ENCODE assay signal across 19 cellular contexts in the genomic region with DNA sequence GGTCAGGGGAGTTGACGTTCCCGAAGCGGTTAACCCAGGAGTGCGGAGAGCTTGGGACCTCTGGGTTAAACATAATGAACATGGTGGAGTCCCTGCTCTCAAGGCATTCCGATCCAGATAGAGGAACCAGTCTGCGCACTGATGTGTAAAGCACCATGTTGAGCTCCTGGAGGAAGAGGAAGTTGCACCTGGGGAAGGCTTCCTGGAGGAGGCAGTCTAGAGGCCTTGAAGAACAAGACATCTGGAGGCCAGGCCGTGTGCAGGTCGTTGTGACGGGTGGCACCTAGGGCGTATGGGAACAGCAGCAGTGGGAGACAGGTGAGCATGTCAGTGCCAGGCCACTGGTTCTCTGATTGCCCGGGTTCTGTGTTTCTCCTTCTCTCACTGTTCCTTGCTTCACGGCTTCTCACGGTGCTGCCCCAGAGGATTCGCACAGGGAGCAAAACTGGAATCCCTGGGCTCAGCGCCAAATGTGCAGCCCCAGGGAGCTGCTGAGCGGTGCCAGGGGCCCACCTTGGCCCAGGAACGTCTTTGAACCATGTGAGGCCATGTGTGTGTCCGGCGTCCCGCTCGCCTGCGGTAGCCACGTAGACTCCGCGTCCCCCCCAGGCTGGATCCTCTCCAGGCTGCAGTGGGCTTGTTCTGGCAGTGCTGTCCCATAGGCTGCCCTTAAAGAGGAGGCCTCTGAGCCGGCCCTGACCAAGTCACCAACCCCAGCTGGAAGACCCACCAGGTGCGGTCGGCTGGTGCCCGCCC.
DNase-seq lines count a peak whose midpoint lies in the region; ATAC-seq, FAIRE-seq and TF ChIP-seq lines count a peak whose summit lies in the region.
"Had no signal": no experiment of that assay in that cellular context is flagged by ENCODE, and none has a peak within 500 bp of the region (broad histone marks: within the 10 kb centered on the region; RNA-seq: fewer than 3 reads in every experiment).

No MANE protein-coding gene starts in this region.

- no peaks in the 10 kb centered on the region for H3K36me3 Mint-ChIP-seq in GM23338 (ENCODE audit: low read depth)
- H3K36me3 Mint-ChIP-seq: CD14-positive monocyte; CD4-positive, alpha-beta memory T cell had no signal

- H3K27ac Mint-ChIP-seq in GM23338: no peak overlapping the region
- H3K27ac Mint-ChIP-seq: CD14-positive monocyte; CD4-positive, alpha-beta memory T cell had no signal

- H4K8ac ChIP-seq in mesenchymal stem cell (ENCODE audit: low read length): no peak overlapping the region

- DNase-seq in GM23338 (ENCODE audit: low spot score): no peak
- DNase-seq in body of pancreas: peak; percentile 38 to 68 (median 55)
- DNase-seq in mesenchymal stem cell: no peak
- peak in 5 of 6 donors; percentile 26 to 75 (median 42) for DNase-seq in pancreas
- no peak for DNase-seq in activated gamma-delta T cell treated with Interleukin-2 at 50 U/mL for 16 hours
- no peak for DNase-seq in Right ventricle myocardium superior
- no peak for DNase-seq in NK-92 (lab: John Stamatoyannopoulos, UW; ENCODE audit: unreplicated experiment)
- DNase-seq: ACHN; AML-193; CD4-positive, alpha-beta memory T cell; DMS153; DMS79; HCEC 1CT had no signal

- TF ChIP-seq CTCF in GM23338 (conservative IDR thresholded peaks at IDR 0.05; ENCODE audit: low read depth in 2 of 2) (peak; percentile 9 to 30; a peak in 2 of 4 replicates), body of pancreas (IDR thresholded peaks at IDR 0.05) (no peak), pancreas (IDR thresholded peaks at IDR 0.05) (no peak)

- H3K14ac ChIP-seq in mesenchymal stem cell (ENCODE audit: low read length in 2 of 2): no peak overlapping the region

- H3K4me2 ChIP-seq in GM23338: no peak overlapping the region
- peak overlapping the region; percentile 12 for H3K4me2 ChIP-seq in mesenchymal stem cell (ENCODE audit: low read length, poor library complexity, severe bottlenecking)
- H3K4me2 ChIP-seq: BLaER1 had no signal

- H3K27me3 Mint-ChIP-seq in GM23338 (ENCODE audit: insufficient read depth, low read depth, poor library complexity): peaks cover 3% of the 10 kb centered on the region

- H3K4me3 Mint-ChIP-seq in GM23338: no peak overlapping the region
- H3K4me3 Mint-ChIP-seq: CD14-positive monocyte; CD4-positive, alpha-beta memory T cell had no signal

- no peaks in the 10 kb centered on the region for H3K9me3 ChIP-seq in body of pancreas
- no peaks in the 10 kb centered on the region for H3K9me3 ChIP-seq in mesenchymal stem cell (ENCODE audit: control insufficient read depth, low read length)
- H3K9me3 ChIP-seq in pancreas: no peaks in the 10 kb centered on the region

- no peak overlapping the region for H3K23ac ChIP-seq in mesenchymal stem cell (ENCODE audit: low read length in 2 of 2)

- no peaks in the 10 kb centered on the region for H3K79me1 ChIP-seq in mesenchymal stem cell (replicated peaks; ENCODE audit: low read length, poor library complexity, severe bottlenecking)

- peaks cover 7% of the 10 kb centered on the region for H3K4me1 Mint-ChIP-seq in GM23338
- H3K4me1 Mint-ChIP-seq: CD14-positive monocyte had no signal

- FAIRE-seq in pancreas (lab: Jason Lieb, UNC): no peak
- FAIRE-seq: A204.1, GM12878 had no signal

- 73 to 76% methylated on average over 18 to 29 of the region's 29 CpGs for WGBS in body of pancreas, 2 donors
- WGBS in mesenchymal stem cell: 92% methylated on average over 29 of the region's 29 CpGs
- WGBS in pancreas, 2 donors: 84% methylated on average over 29 of the region's 29 CpGs

- intact Hi-C loops in body of pancreas (cut with DNase I): no loop called here
- intact Hi-C loops in pancreas (cut with DNase I): no loop called here
- intact Hi-C loops in Right ventricle myocardium superior (cut with DNase I): no loop called here

- H3K9me2 ChIP-seq in GM23338 (ENCODE audit: insufficient read depth): no peaks in the 10 kb centered on the region

- no peak overlapping the region for H3K9ac ChIP-seq in mesenchymal stem cell (ENCODE audit: low read length)
- H3K9ac ChIP-seq: BLaER1 had no signal

- H2BK5ac ChIP-seq in mesenchymal stem cell (ENCODE audit: low read depth, low read length, poor library complexity, severe bottlenecking): no peak overlapping the region

- H3F3A ChIP-seq in GM23338 (replicated peaks; ENCODE audit: low read depth): no peaks in the 10 kb centered on the region

- no peaks in the 10 kb centered on the region for H3K27me3 ChIP-seq in GM23338 (ENCODE audit: insufficient read depth)
- H3K27me3 ChIP-seq in body of pancreas: no peaks in the 10 kb centered on the region
- peaks cover 0 to 21% of the 10 kb centered on the region in 2 experiments for H3K27me3 ChIP-seq in mesenchymal stem cell (ENCODE audit: control insufficient read depth in 1 of 2, insufficient read depth in 1 of 2, low read length in 2 of 2)
- H3K27me3 ChIP-seq in pancreas: no peaks in the 10 kb centered on the region
- H3K27me3 ChIP-seq: BLaER1 had no signal

- H2AK5ac ChIP-seq in mesenchymal stem cell (ENCODE audit: low read length, severe bottlenecking): no peak overlapping the region

- H3K27ac ChIP-seq in GM23338 (ENCODE audit: low read depth): no peak overlapping the region
- H3K27ac ChIP-seq in body of pancreas: peak overlapping the region; percentile 42 to 86 (median 77)
- H3K27ac ChIP-seq in mesenchymal stem cell (ENCODE audit: low read length, poor library complexity, severe bottlenecking): peak overlapping the region; percentile 18
- peak overlapping the region in 2 of 4 donors; percentile 28 to 75 for H3K27ac ChIP-seq in pancreas
- H3K27ac ChIP-seq: BLaER1, HL-60 had no signal

- H2BK12ac ChIP-seq in mesenchymal stem cell (ENCODE audit: low read length in 2 of 2): no peak overlapping the region

- no peaks in the 10 kb centered on the region for H3K79me2 ChIP-seq in GM23338 (replicated peaks; ENCODE audit: insufficient read depth)

- no peak overlapping the region for H3K4ac ChIP-seq in mesenchymal stem cell (ENCODE audit: low read depth in 1 of 2, low read length in 2 of 2)

- TF ChIP-seq POLR2A in body of pancreas (IDR thresholded peaks at IDR 0.05): no peak

- no peak overlapping the region for H2AFZ ChIP-seq in GM23338
- H2AFZ ChIP-seq in mesenchymal stem cell (ENCODE audit: low read depth, low read length): no peak overlapping the region

- ATAC-seq in GM23338 (no peak), body of pancreas (no peak), pancreas (peak in 1 of 4 donors; percentile 18), HG03159 (IDR thresholded peaks at IDR 0.05; ENCODE audit: unreplicated experiment) (no peak), Right ventricle myocardium superior (ENCODE audit: poor library complexity) (no peak)
- ATAC-seq: GM12878 had no signal

- H3K4me1 ChIP-seq in GM23338 (ENCODE audit: insufficient read depth) (no peaks in the 10 kb centered on the region), body of pancreas (peaks cover 53% of the 10 kb centered on the region), mesenchymal stem cell (ENCODE audit: control insufficient read depth, insufficient read depth, low read depth, low read length) (peaks cover 24% of the 10 kb centered on the region), pancreas (peaks cover 7 to 28% (median 22%) of the 10 kb centered on the region in 3 donors)
- H3K4me1 ChIP-seq: BLaER1 had no signal

- no peak overlapping the region for H2BK15ac ChIP-seq in mesenchymal stem cell (ENCODE audit: low read depth, poor library complexity, severe bottlenecking)

- no peak overlapping the region for H4K91ac ChIP-seq in mesenchymal stem cell (ENCODE audit: low read length)

- no peak overlapping the region for H2BK120ac ChIP-seq in mesenchymal stem cell (ENCODE audit: low read depth, low read length)

- H3K36me3 ChIP-seq in GM23338 (ENCODE audit: insufficient read depth): no peaks in the 10 kb centered on the region
- no peaks in the 10 kb centered on the region for H3K36me3 ChIP-seq in body of pancreas (replicated peaks in 1 of 2; ENCODE audit: insufficient read depth in 1 of 2, low read depth in 2 of 2)
- no peaks in the 10 kb centered on the region for H3K36me3 ChIP-seq in mesenchymal stem cell (ENCODE audit: control insufficient read depth in 1 of 2, insufficient read depth in 2 of 2, low read depth in 1 of 2, low read length in 2 of 2)
- no peaks in the 10 kb centered on the region for H3K36me3 ChIP-seq in pancreas
- H3K36me3 ChIP-seq: BLaER1 had no signal

- H3K4me3 ChIP-seq in GM23338 (no peak overlapping the region), body of pancreas (no peak overlapping the region), mesenchymal stem cell (ENCODE audit: insufficient read depth in 1 of 2, low read depth in 1 of 2, low read length in 2 of 2) (no peak overlapping the region), pancreas (no peak overlapping the region)
- H3K4me3 ChIP-seq: BLaER1, GM12878 had no signal

- H3K9me3 Mint-ChIP-seq in GM23338: no peaks in the 10 kb centered on the region; the same call in 2 of the 3 replicates

- no peak overlapping the region for H3K18ac ChIP-seq in mesenchymal stem cell (ENCODE audit: low read depth in 1 of 2, low read length in 2 of 2)

- H4K20me1 ChIP-seq in GM23338 (replicated peaks; ENCODE audit: insufficient read depth): no peaks in the 10 kb centered on the region
- H4K20me1 ChIP-seq: BLaER1 had no signal

TF ChIP-seq in GM23338, 12 proteins besides CTCF, POLR2A, EP300 and RAD21:
- TF ChIP-seq EZH2 (IDR thresholded peaks at IDR 0.05; ENCODE audit: low read depth, unreplicated experiment): no peak
- no peak for TF ChIP-seq CREB1 (CRISPR knock-in tag; IDR thresholded peaks at IDR 0.05; ENCODE audit: low read depth)
- TF ChIP-seq ZNF331 (CRISPR knock-in tag; IDR thresholded peaks at IDR 0.05; ENCODE audit: low read depth): no peak

Comparison
In these comparisons a context has a peak if more than half of its experiments do, and no peak if none do; other contexts are left out.
1. DNase-seq: peak in body of pancreas (4 of 4) and pancreas (5 of 6); none in GM23338 (single experiment), mesenchymal stem cell (single experiment), activated gamma-delta T cell treated with Interleukin-2 at 50 U/mL for 16 hours (single experiment), Right ventricle myocardium superior (single experiment) and NK-92 (single experiment).
2. CTCF ChIP-seq: peak in GM23338 (2 of 2); none in body of pancreas (0 of 7) and pancreas (0 of 4).